In genomic region chr1:117929340-117930172, GRCh38 we compare ENCODE assay signal across 8 cellular contexts. TPM values are rescaled to one million over a fixed set of nuclear protein-coding genes. Genes with fewer than 3 reads are reported as not detected.
DNase-seq lines count a peak whose midpoint lies in the region; ATAC-seq and TF ChIP-seq lines count a peak whose summit lies in the region.

A gene with protein sequence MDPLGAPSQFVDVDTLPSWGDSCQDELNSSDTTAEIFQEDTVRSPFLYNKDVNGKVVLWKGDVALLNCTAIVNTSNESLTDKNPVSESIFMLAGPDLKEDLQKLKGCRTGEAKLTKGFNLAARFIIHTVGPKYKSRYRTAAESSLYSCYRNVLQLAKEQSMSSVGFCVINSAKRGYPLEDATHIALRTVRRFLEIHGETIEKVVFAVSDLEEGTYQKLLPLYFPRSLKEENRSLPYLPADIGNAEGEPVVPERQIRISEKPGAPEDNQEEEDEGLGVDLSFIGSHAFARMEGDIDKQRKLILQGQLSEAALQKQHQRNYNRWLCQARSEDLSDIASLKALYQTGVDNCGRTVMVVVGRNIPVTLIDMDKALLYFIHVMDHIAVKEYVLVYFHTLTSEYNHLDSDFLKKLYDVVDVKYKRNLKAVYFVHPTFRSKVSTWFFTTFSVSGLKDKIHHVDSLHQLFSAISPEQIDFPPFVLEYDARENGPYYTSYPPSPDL (minus strand): TSS chr1:117929621. CDS start chr1:117920357, 9,264 bp downstream.
TSS of gene WDR3 (plus strand) at chr1:117929739. CDS start at chr1:117933320, 3,581 bp downstream.

- H3K36me3 ChIP-seq in OCI-LY3 (replicated peaks; ENCODE audit: low read depth, low read length): peaks cover 8% of the 10 kb centered on the region

- H3K27ac Mint-ChIP-seq in endothelial cell (ENCODE audit: unreplicated experiment): peak within 1 kb of the TSS; percentile 86
- H3K27ac Mint-ChIP-seq in mesothelial cell of epicardium: peak within 1 kb of the TSS; percentile 87

- H3K79me2 ChIP-seq in OCI-LY3 (ENCODE audit: low read length): peaks cover 71% of the 10 kb centered on the region

- H3K27me3 Mint-ChIP-seq in endothelial cell (ENCODE audit: unreplicated experiment): peaks cover 14% of the 10 kb centered on the region
- H3K27me3 Mint-ChIP-seq in mesothelial cell of epicardium (ENCODE audit: low read depth): no peaks in the 10 kb centered on the region

- ATAC-seq in GM21515 (IDR thresholded peaks at IDR 0.05; ENCODE audit: unreplicated experiment): peak; percentile 96

- H3K4me3 Mint-ChIP-seq in endothelial cell (ENCODE audit: unreplicated experiment) (peak within 1 kb of the TSS; percentile 99), mesothelial cell of epicardium (peak within 1 kb of the TSS; percentile 88)

- DNase-seq in D341Med (ENCODE audit: low spot score) (peak; percentile 90), HuH-7 (ENCODE audit: low spot score) (peak; percentile 84), endothelial cell (ENCODE audit: low spot score) (peak; percentile 91), mesothelial cell of epicardium (ENCODE audit: low spot score in 2 of 2, unreplicated experiment in 2 of 2) (peak; percentile 87 to 91)
- DNase-seq in activated CD8-positive, alpha-beta memory T cell treated with anti-CD3 and anti-CD28 coated beads, Interleukin-2, amount 50 U/mL, for 48 hours: peak; percentile 93
- DNase-seq in stimulated activated CD8-positive, alpha-beta memory T cell treated with anti-CD3 and anti-CD28 coated beads, Interleukin-15, amount 100 ng/mL, for 48 hours (ENCODE audit: low read depth in 2 of 2): peak; percentile 91 to 95

- no peaks in the 10 kb centered on the region for H3K27me3 ChIP-seq in OCI-LY3 (ENCODE audit: low read depth, low read length)

- H2AFZ ChIP-seq in OCI-LY3 (ENCODE audit: low read depth, low read length): peak within 1 kb of the TSS; percentile 32; the same call in 1 of the 2 replicates

- TF ChIP-seq CTCF in OCI-LY3 (IDR thresholded peaks at IDR 0.05; ENCODE audit: low read depth, low read length) (no peak), endothelial cell (IDR thresholded peaks at IDR 0.05; ENCODE audit: unreplicated experiment) (no peak), mesothelial cell of epicardium (IDR thresholded peaks at IDR 0.05; ENCODE audit: unreplicated experiment) (no peak)

- H3K4me3 ChIP-seq in OCI-LY3 (ENCODE audit: low read length): peak within 1 kb of the TSS; percentile 99

- H3K9me3 ChIP-seq in OCI-LY3 (ENCODE audit: insufficient read depth, low read length): no peaks in the 10 kb centered on the region

- H3K9ac ChIP-seq in OCI-LY3 (ENCODE audit: low read length): peak within 1 kb of the TSS; percentile 78

- H3K4me2 ChIP-seq in OCI-LY3 (ENCODE audit: low read length): peak within 1 kb of the TSS; percentile 97

- H3K4me1 ChIP-seq in OCI-LY3 (ENCODE audit: low read length): peaks cover 15% of the 10 kb centered on the region

- peak within 1 kb of the TSS; percentile 32 for H3K27ac ChIP-seq in OCI-LY3 (ENCODE audit: low read length)

- H3K9me3 Mint-ChIP-seq in endothelial cell (ENCODE audit: unreplicated experiment) (no peaks in the 10 kb centered on the region), mesothelial cell of epicardium (no peaks in the 10 kb centered on the region)

- H3K36me3 Mint-ChIP-seq in endothelial cell (ENCODE audit: low read depth, unreplicated experiment) (no peaks in the 10 kb centered on the region), mesothelial cell of epicardium (peaks cover 4% of the 10 kb centered on the region)

- H3K4me1 Mint-ChIP-seq in endothelial cell (ENCODE audit: unreplicated experiment) (peaks cover 30% of the 10 kb centered on the region), mesothelial cell of epicardium (peaks cover 30% of the 10 kb centered on the region)

- no peaks in the 10 kb centered on the region for H4K20me1 ChIP-seq in OCI-LY3 (ENCODE audit: insufficient read depth, low read length)

RNA-seq across cellular contexts. Expression of the first gene that starts in this region (rescaled TPM):
- 21.5 TPM for total RNA-seq in endothelial cell (ENCODE audit: unreplicated experiment)
- 23.8 to 26.5 TPM (median 25.9 TPM) in 3 replicates for total RNA-seq in mesothelial cell of epicardium

RNA-seq across cellular contexts. Expression of gene WDR3, which starts in this region (rescaled TPM):
- total RNA-seq in endothelial cell (ENCODE audit: unreplicated experiment): 26.8 TPM
- total RNA-seq in mesothelial cell of epicardium: 29.4 to 31.2 TPM (median 29.7 TPM) in 3 replicates

Comparison
In these comparisons a context has a peak if more than half of its experiments do, and no peak if none do; other contexts are left out.
1. Peak in every context shown above with its lines: DNase-seq, ATAC-seq, H3K4me3 ChIP-seq and H3K27ac ChIP-seq.